Comparison of ENCODE assay signal across 7 cellular contexts in genomic region chr10:86411281-86411841, GRCh38. TPM values are rescaled to one million over a fixed set of nuclear protein-coding genes. Genes with fewer than 3 reads are reported as not detected.
DNase-seq lines count a peak whose midpoint lies in the region; ATAC-seq and TF ChIP-seq lines count a peak whose summit lies in the region.

No MANE protein-coding gene starts in this region.

- peaks cover 22% of the 10 kb centered on the region for H3K4me1 Mint-ChIP-seq in nephron

- H3K27me3 Mint-ChIP-seq in nephron (ENCODE audit: low read depth) = peaks cover 10% of the 10 kb centered on the region

- DNase-seq in RPMI8226 = peak; percentile 77
- DNase-seq in dermis microvascular lymphatic vessel endothelial cell (ENCODE audit: low read depth in 2 of 2) = peak; percentile 49 to 80
- DNase-seq in NCI-H2081 (lab: John Stamatoyannopoulos, UW) = no peak
- DNase-seq in SW 1271 (lab: John Stamatoyannopoulos, UW) = no peak

- H3K36me3 Mint-ChIP-seq in nephron (ENCODE audit: low read depth) = no peaks in the 10 kb centered on the region

- H3K4me3 Mint-ChIP-seq in nephron = peak overlapping the region in 1 of 3 experiments; percentile 17

- no peak for TF ChIP-seq CTCF in nephron (IDR thresholded peaks at IDR 0.05; ENCODE audit: unreplicated experiment in 3 of 3)

- peak overlapping the region; percentile 81 to 85 (median 82) for H3K27ac Mint-ChIP-seq in nephron

- ATAC-seq in GM18499 (IDR thresholded peaks at IDR 0.05; ENCODE audit: insufficient read depth, unreplicated experiment) (peak; percentile 37), HG02571 (IDR thresholded peaks at IDR 0.05; ENCODE audit: unreplicated experiment) (peak; percentile 53)

- peaks cover 6% of the 10 kb centered on the region for H3K9me3 Mint-ChIP-seq in nephron

RNA-seq across cellular contexts. Expression of gene GRID1, which starts 44.8 kb away (rescaled TPM):
- under 0.01 TPM in 1 of 2 replicates, not detected in the other for total RNA-seq in dermis microvascular lymphatic vessel endothelial cell

Comparison
In these comparisons a context has a peak if more than half of its experiments do, and no peak if none do; other contexts are left out.
1. DNase-seq: peak in RPMI8226 (single experiment) and dermis microvascular lymphatic vessel endothelial cell (2 of 2); none in NCI-H2081 (0 of 2) and SW 1271 (0 of 2).